In the genomic region with DNA sequence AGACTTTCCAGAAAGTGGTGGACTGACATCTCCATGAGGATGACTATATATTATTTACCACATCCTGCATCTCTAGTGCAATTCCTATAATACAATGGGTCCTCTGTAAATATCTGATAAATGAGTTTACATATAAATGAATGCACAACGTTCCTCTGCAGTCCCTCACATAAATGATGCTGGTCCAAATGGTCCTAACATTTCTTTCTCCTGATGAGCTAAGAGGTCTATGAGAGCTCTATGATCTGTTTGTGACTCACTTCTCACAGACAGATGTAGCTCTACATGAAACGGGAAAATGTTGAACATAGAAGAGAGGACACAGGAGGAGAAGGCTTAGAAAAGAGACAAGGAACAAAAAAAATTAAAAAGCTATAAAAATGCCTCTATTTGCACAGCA, we compare ENCODE assay signal across 21 cellular contexts.
A peak's percentile ranks its signal among the peaks of the same experiment; 100 is the strongest.
DNase-seq lines count a peak whose midpoint lies in the region; ATAC-seq and TF ChIP-seq lines count a peak whose summit lies in the region.
"Had no signal": no experiment of that assay in that cellular context is flagged by ENCODE, and none has a peak within 500 bp of the region (broad histone marks: within the 10 kb centered on the region; RNA-seq: fewer than 3 reads in every experiment).

No MANE protein-coding gene starts in this region.

- DNase-seq in COLO829 (ENCODE audit: low spot score) (peak; percentile 67), HFFc6 (peak; percentile 42), RWPE2 (ENCODE audit: low spot score) (no peak), foreskin fibroblast (peak; percentile 12 to 21), DMS 273 (lab: John Stamatoyannopoulos, UW; ENCODE audit: unreplicated experiment) (no peak), WTC11 (ENCODE audit: low spot score) (no peak)
- no peak for DNase-seq in activated CD4-positive, alpha-beta T cell treated with anti-CD3 and anti-CD28 coated beads, Interleukin-2, amount 50 U/mL, for 1 hour
- DNase-seq: COR-L47, MG63, NCI-H1092, NCI-H146, NCI-H2081 treated with DMSO at 0.1 percent for 48 hours, NCI-H510A, NCI-H774, PC-9, Right ventricle myocardium superior had no signal

- CTCF ChIA-PET in WTC11 (lab: Charles Lee), result no interaction called here

- H3K27me3 Mint-ChIP-seq in HFFc6 (ENCODE audit: insufficient read depth) (peaks cover 1% of the 10 kb centered on the region; the same call in 1 of the 2 replicates), WTC11 (ENCODE audit: low read depth) (no peaks in the 10 kb centered on the region)

- H3K4me1 Mint-ChIP-seq in HFFc6 (ENCODE audit: low read depth), result peaks cover 60% of the 10 kb centered on the region
- H3K4me1 Mint-ChIP-seq in WTC11, result peaks cover 19% of the 10 kb centered on the region
- H3K4me1 Mint-ChIP-seq: CD14-positive monocyte had no signal

- H3K27ac Mint-ChIP-seq in HFFc6 (no peak overlapping the region), WTC11 (no peak overlapping the region)
- H3K27ac Mint-ChIP-seq: CD14-positive monocyte had no signal

- H3K36me3 ChIP-seq in RWPE2 (ENCODE audit: low read depth), result no peaks in the 10 kb centered on the region
- H3K36me3 ChIP-seq: MG63 had no signal

- H3K4me3 Mint-ChIP-seq in HFFc6 (no peak overlapping the region), WTC11 (no peak overlapping the region)
- H3K4me3 Mint-ChIP-seq: CD14-positive monocyte had no signal

- no peaks in the 10 kb centered on the region for H3K27me3 ChIP-seq in RWPE2 (ENCODE audit: insufficient read depth, poor library complexity, severe bottlenecking)
- H3K27me3 ChIP-seq: MG63 had no signal

- peaks cover under 1% of the 10 kb centered on the region for H3K9me3 ChIP-seq in RWPE2 (ENCODE audit: severe bottlenecking)
- H3K9me3 ChIP-seq: A549, MG63 had no signal

- ATAC-seq in RWPE2 (ENCODE audit: low read depth), result peak; percentile 63; the same call in 2 of the 3 replicates
- no peak for ATAC-seq in GM19463 (IDR thresholded peaks at IDR 0.05; ENCODE audit: unreplicated experiment)
- ATAC-seq in WTC11, result no peak
- ATAC-seq: A549, HCT116 had no signal

- POLR2A ChIA-PET in WTC11 (lab: Charles Lee), result no interaction called here

- peaks cover 32% of the 10 kb centered on the region for H3K4me1 ChIP-seq in RWPE2 (ENCODE audit: insufficient read depth, poor library complexity, severe bottlenecking)
- H3K4me1 ChIP-seq: A549 had no signal

- H3K36me3 Mint-ChIP-seq in HFFc6 (ENCODE audit: low read depth) (no peaks in the 10 kb centered on the region), WTC11 (no peaks in the 10 kb centered on the region)
- H3K36me3 Mint-ChIP-seq: CD14-positive monocyte had no signal

- H3K4me3 ChIP-seq in RWPE2 (ENCODE audit: severe bottlenecking), result no peak overlapping the region
- no peak overlapping the region for H3K4me3 ChIP-seq in foreskin fibroblast (ENCODE audit: low read depth in 1 of 2, low read length in 2 of 2)
- H3K4me3 ChIP-seq: A549, MG63, PC-9 had no signal

- H3K9me3 Mint-ChIP-seq in HFFc6, result no peaks in the 10 kb centered on the region
- H3K9me3 Mint-ChIP-seq in WTC11, result no peaks in the 10 kb centered on the region
- H3K9me3 Mint-ChIP-seq: CD14-positive monocyte had no signal

- peak overlapping the region; percentile 76 for H3K27ac ChIP-seq in RWPE2 (ENCODE audit: poor library complexity, severe bottlenecking)
- H3K27ac ChIP-seq: A549, KMS-11, PC-9 had no signal

- no peak for TF ChIP-seq CTCF in HFFc6 (IDR thresholded peaks at IDR 0.05)
- TF ChIP-seq CTCF in RWPE2 (IDR thresholded peaks at IDR 0.05; ENCODE audit: poor library complexity, severe bottlenecking), result no peak
- no peak for TF ChIP-seq CTCF in foreskin fibroblast (IDR thresholded peaks at IDR 0.05; ENCODE audit: low read depth, low read length)
- no peak for TF ChIP-seq CTCF in WTC11 (IDR thresholded peaks at IDR 0.05)

TF ChIP-seq in WTC11, 78 proteins besides CTCF, POLR2A, EP300 and RAD21:
- TF ChIP-seq, protein P1, sequence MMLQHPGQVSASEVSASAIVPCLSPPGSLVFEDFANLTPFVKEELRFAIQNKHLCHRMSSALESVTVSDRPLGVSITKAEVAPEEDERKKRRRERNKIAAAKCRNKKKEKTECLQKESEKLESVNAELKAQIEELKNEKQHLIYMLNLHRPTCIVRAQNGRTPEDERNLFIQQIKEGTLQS (CRISPR knock-in tag; conservative IDR thresholded peaks at IDR 0.05), result no peak
- no peak for TF ChIP-seq CBFB (CRISPR knock-in tag; IDR thresholded peaks at IDR 0.05; ENCODE audit: low read depth)
- no peak for TF ChIP-seq ZNF317 (CRISPR knock-in tag; IDR thresholded peaks at IDR 0.05; ENCODE audit: borderline replicate concordance, low read depth)
- TF ChIP-seq ZNF121 (CRISPR knock-in tag; IDR thresholded peaks at IDR 0.05), result no peak
- TF ChIP-seq, protein P2, sequence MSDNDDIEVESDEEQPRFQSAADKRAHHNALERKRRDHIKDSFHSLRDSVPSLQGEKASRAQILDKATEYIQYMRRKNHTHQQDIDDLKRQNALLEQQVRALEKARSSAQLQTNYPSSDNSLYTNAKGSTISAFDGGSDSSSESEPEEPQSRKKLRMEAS (CRISPR knock-in tag; IDR thresholded peaks at IDR 0.05), result no peak

Comparison
In these comparisons a context has a peak if more than half of its experiments do, and no peak if none do; other contexts are left out.
1. DNase-seq: peak in COLO829 (single experiment), HFFc6 (single experiment) and foreskin fibroblast (2 of 2); none in RWPE2 (single experiment), activated CD4-positive, alpha-beta T cell treated with anti-CD3 and anti-CD28 coated beads, Interleukin-2, amount 50 U/mL, for 1 hour (single experiment), DMS 273 (single experiment) and WTC11 (single experiment).